12 cellular contexts compared by ENCODE assay signal in the genomic region with DNA sequence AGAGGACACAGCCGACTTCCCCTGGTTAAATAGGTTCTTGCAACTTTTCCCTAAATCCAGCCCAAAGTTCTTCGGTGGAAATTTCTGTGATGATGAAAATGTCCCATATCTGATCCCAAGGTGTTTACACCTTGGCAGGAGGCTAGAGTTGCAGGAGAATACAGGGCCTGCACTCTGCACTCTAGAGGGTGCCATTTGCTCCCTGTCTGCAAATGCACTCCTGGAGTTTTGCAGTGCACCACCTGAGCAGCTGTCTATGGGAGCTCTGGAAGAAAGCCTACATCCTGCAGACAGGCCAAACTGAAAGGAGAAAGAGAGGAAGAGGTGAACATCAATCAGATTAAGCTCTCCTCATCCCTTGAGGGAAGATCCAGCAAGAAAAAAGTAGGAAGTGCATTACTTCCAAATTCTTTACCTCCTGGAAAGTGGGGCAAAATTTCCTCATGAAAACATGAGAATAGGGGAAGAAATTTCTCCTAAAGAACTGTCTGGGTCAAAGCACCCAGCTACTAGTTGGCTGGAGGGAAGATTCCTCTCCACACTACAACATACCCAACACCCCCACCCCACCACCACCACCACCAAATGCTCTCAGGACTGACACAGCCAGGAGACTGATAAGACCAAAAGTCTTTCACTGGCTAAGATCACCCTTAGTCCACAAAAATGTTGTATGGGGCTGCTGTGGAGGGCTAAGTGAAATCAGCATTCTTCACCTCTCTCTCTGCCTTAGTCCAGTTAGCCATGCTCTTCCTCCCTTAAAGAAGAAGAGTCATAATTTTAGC.
DNase-seq lines count a peak whose midpoint lies in the region; ATAC-seq, FAIRE-seq and TF ChIP-seq lines count a peak whose summit lies in the region.
"Had no signal": no experiment of that assay in that cellular context is flagged by ENCODE, and none has a peak within 500 bp of the region (broad histone marks: within the 10 kb centered on the region; RNA-seq: fewer than 3 reads in every experiment).

No MANE protein-coding gene starts in this region.

- no TSS peak for BruUV-seq in HCT116 (replicated peaks; lab: Mats Ljungman, UMichigan)
- BruUV-seq in Panc1 (replicated peaks; lab: Mats Ljungman, UMichigan) = no TSS peak

- no peaks in the 10 kb centered on the region for H4K20me1 ChIP-seq in HCT116 (ENCODE audit: insufficient read depth)

- peak overlapping the region; percentile 68 for H3K14ac ChIP-seq in trophoblast cell (ENCODE audit: low read length)

- H4K12ac ChIP-seq in trophoblast cell (ENCODE audit: low read depth, low read length) = no peak overlapping the region

- DNase-seq in HCT116 (ENCODE audit: low read depth, low spot score) (no peak), Panc1 (ENCODE audit: low read depth, low spot score) (no peak), fibroblast of the aortic adventitia (ENCODE audit: low read depth) (peak; percentile 57), trophoblast cell (peak; percentile 86 to 92), inferior parietal cortex (ENCODE audit: extremely low spot score) (no peak), pancreas (no peak)
- DNase-seq: activated CD4-positive, alpha-beta T cell treated with anti-CD3 and anti-CD28 coated beads for 48 hours; Calu3; naive thymus-derived CD4-positive, alpha-beta T cell; spleen had no signal

- H3K23ac ChIP-seq in trophoblast cell (ENCODE audit: low read length) = no peak overlapping the region

- peak overlapping the region; percentile 85 for H3K18ac ChIP-seq in trophoblast cell (ENCODE audit: low read length)

- RAD21 ChIA-PET in HCT116 (lab: Charles Lee; ENCODE audit: low non-redundant PET in 1 of 2, low total read pairs in 2 of 2, uncharacterized antibody in 2 of 2, unreplicated experiment in 2 of 2) = interaction anchor here in 1 of 2 experiments (0.6 kb wide), 1 partner anchor 103 kb away, joined by 3 read pairs; no protein-coding TSS in a partner anchor

- H3K9me3 ChIP-seq in HCT116 (ENCODE audit: control insufficient read depth in 1 of 2, insufficient read depth in 1 of 2, low read depth in 1 of 2, low read length in 2 of 2) (no peaks in the 10 kb centered on the region), Panc1 (ENCODE audit: control insufficient read depth, insufficient read depth, low read depth, low read length) (no peaks in the 10 kb centered on the region), trophoblast cell (ENCODE audit: insufficient read depth, low read depth, low read length) (no peaks in the 10 kb centered on the region), pancreas (no peaks in the 10 kb centered on the region)
- H3K9me3 ChIP-seq: spleen, thoracic aorta had no signal

- FAIRE-seq in pancreas (lab: Jason Lieb, UNC) = no peak

- H2BK12ac ChIP-seq in trophoblast cell (ENCODE audit: low read length) = peak overlapping the region; percentile 95

- H3K9ac ChIP-seq in HCT116 (ENCODE audit: low read length) = no peak overlapping the region
- no peak overlapping the region for H3K9ac ChIP-seq in trophoblast cell (ENCODE audit: low read length)

- H2BK120ac ChIP-seq in trophoblast cell (ENCODE audit: insufficient read depth, low read length, poor library complexity) = peak overlapping the region; percentile 92

- peak; percentile 63 for ATAC-seq in HCT116
- ATAC-seq in Panc1 = peak; percentile 61
- ATAC-seq in GM21619 (IDR thresholded peaks at IDR 0.05; ENCODE audit: unreplicated experiment) = no peak
- ATAC-seq in pancreas = no peak
- ATAC-seq: naive thymus-derived CD4-positive, alpha-beta T cell had no signal

- peak overlapping the region; percentile 99 for H2BK5ac ChIP-seq in trophoblast cell (ENCODE audit: low read depth, low read length, poor library complexity)

- H2AFZ ChIP-seq in HCT116 (ENCODE audit: low read depth, low read length, poor library complexity, severe bottlenecking) (no peak overlapping the region), trophoblast cell (ENCODE audit: insufficient read depth, low read length, poor library complexity) (no peak overlapping the region)

- TF ChIP-seq POLR2A in HCT116 (IDR thresholded peaks at IDR 0.05; ENCODE audit: borderline replicate concordance, extremely low read depth, insufficient read depth, insufficient read length) = no peak

- H4K8ac ChIP-seq in trophoblast cell (ENCODE audit: low read depth, low read length) = peak overlapping the region; percentile 68

- intact Hi-C loops in HCT116 (cut with micrococcal nuclease) = no loop called here
- intact Hi-C loops in Panc1 (cut with micrococcal nuclease; ENCODE audit: unreplicated experiment) = loop anchor here (2.0 to 10.0 kb wide), 3 partner anchors 90 to 608 kb away; no protein-coding TSS in a partner anchor
- intact Hi-C loops in pancreas (cut with DNase I) = no loop called here

- H3K36me3 ChIP-seq in HCT116 (ENCODE audit: control insufficient read depth in 1 of 2, insufficient read depth in 2 of 2, low read length in 2 of 2) = no peaks in the 10 kb centered on the region
- H3K36me3 ChIP-seq in Panc1 (ENCODE audit: control insufficient read depth, insufficient read depth, low read length) = no peaks in the 10 kb centered on the region
- H3K36me3 ChIP-seq in trophoblast cell (ENCODE audit: control insufficient read depth in 1 of 2, insufficient read depth in 2 of 2, low read length in 2 of 2) = no peaks in the 10 kb centered on the region
- no peaks in the 10 kb centered on the region for H3K36me3 ChIP-seq in pancreas
- H3K36me3 ChIP-seq: spleen, thoracic aorta had no signal

- H3K4me1 ChIP-seq in HCT116 (ENCODE audit: control insufficient read depth in 1 of 2, insufficient read depth in 2 of 2, low read length in 2 of 2) (no peaks in the 10 kb centered on the region), Panc1 (ENCODE audit: control insufficient read depth, insufficient read depth, low read length) (peaks cover 50% of the 10 kb centered on the region), trophoblast cell (ENCODE audit: control insufficient read depth in 1 of 2, insufficient read depth in 2 of 2, low read length in 2 of 2) (peaks cover 18 to 30% of the 10 kb centered on the region in 2 experiments), pancreas (no peaks in the 10 kb centered on the region)
- H3K4me1 ChIP-seq: spleen had no signal

- peak overlapping the region; percentile 92 for H4K91ac ChIP-seq in trophoblast cell (ENCODE audit: low read depth, low read length)

- POLR2A ChIA-PET in HCT116 (lab: Charles Lee) = no interaction called here
- POLR2A ChIA-PET in Panc1 (lab: Charles Lee) = no interaction called here

- CTCF ChIA-PET in HCT116 (lab: Charles Lee) = interaction anchor here (1.0 kb wide), 1 partner anchor 104 kb away, joined by 3 read pairs; no protein-coding TSS in a partner anchor
- CTCF ChIA-PET in Panc1 (lab: Charles Lee) = no interaction called here

- no CpG with 5 or more reads among the region's 2 CpGs for WGBS in trophoblast cell (ENCODE audit: extremely low coverage, insufficient coverage, insufficient read length)
- WGBS in pancreas, 2 donors = 52 to 58% methylated on average over 2 of the region's 2 CpGs

- H3K27ac ChIP-seq in HCT116 (ENCODE audit: low read depth, low read length) = no peak overlapping the region
- peak overlapping the region; percentile 95 for H3K27ac ChIP-seq in Panc1 (ENCODE audit: low read length)
- H3K27ac ChIP-seq in trophoblast cell (ENCODE audit: low read depth, low read length) = peak overlapping the region; percentile 98
- no peak overlapping the region for H3K27ac ChIP-seq in pancreas
- H3K27ac ChIP-seq: spleen, thoracic aorta had no signal

- peaks cover 54% of the 10 kb centered on the region for H3K79me1 ChIP-seq in trophoblast cell (ENCODE audit: low read length)

- H2AK5ac ChIP-seq in trophoblast cell (ENCODE audit: low read length) = peak overlapping the region; percentile 77

- peak; percentile 60 for TF ChIP-seq RAD21 in HCT116 (IDR thresholded peaks at IDR 0.05; ENCODE audit: low read depth)

- H3K4me3 ChIP-seq in HCT116 (replicated peaks in 1 of 2; ENCODE audit: low read depth in 1 of 2, low read length in 2 of 2) = no peak overlapping the region
- no peak overlapping the region for H3K4me3 ChIP-seq in Panc1 (ENCODE audit: low read depth in 2 of 2, low read length in 2 of 2)
- no peak overlapping the region for H3K4me3 ChIP-seq in fibroblast of the aortic adventitia (ENCODE audit: low read depth, low read length)
- no peak overlapping the region for H3K4me3 ChIP-seq in trophoblast cell (ENCODE audit: low read depth, low read length)
- H3K4me3 ChIP-seq in pancreas = no peak overlapping the region
- H3K4me3 ChIP-seq: spleen, thoracic aorta had no signal

- H3K4ac ChIP-seq in trophoblast cell (ENCODE audit: low read depth, low read length) = peak overlapping the region; percentile 60

- TF ChIP-seq CTCF in HCT116 (IDR thresholded peaks at IDR 0.05 in 2 of 3, conservative IDR thresholded peaks at IDR 0.05 in 1 of 3; ENCODE audit: borderline replicate concordance in 1 of 3, insufficient read depth in 1 of 3, low read depth in 2 of 3, low read length in 2 of 3) (peak; percentile 19 to 31 (median 30); a peak in 2 of 6 replicates), Panc1 (IDR thresholded peaks at IDR 0.05) (peak; percentile 72), fibroblast of the aortic adventitia (IDR thresholded peaks at IDR 0.05; ENCODE audit: insufficient read depth, low read length) (no peak), pancreas (IDR thresholded peaks at IDR 0.05) (no peak)

- in situ Hi-C loops in Panc1 (cut with HindIII; ENCODE audit: low pct_unique_long_range_greater_than_20kb, low sequenced_read_pairs) = no loop called here

- no peaks in the 10 kb centered on the region for H3K79me2 ChIP-seq in HCT116 (ENCODE audit: insufficient read depth, low read length)
- H3K79me2 ChIP-seq in trophoblast cell (ENCODE audit: control insufficient read depth, insufficient read depth, low read length, poor library complexity) = peaks cover 7% of the 10 kb centered on the region

- H3K27me3 ChIP-seq in HCT116 (ENCODE audit: insufficient read depth, low read length) (0 out of 2 replicates have a peak, but pooled peaks cover 20% of the 10 kb centered on the region), Panc1 (ENCODE audit: control insufficient read depth, insufficient read depth, low read length) (no peaks in the 10 kb centered on the region), trophoblast cell (ENCODE audit: insufficient read depth, low read length) (no peaks in the 10 kb centered on the region), pancreas (no peaks in the 10 kb centered on the region)

- H3K4me2 ChIP-seq in HCT116 (ENCODE audit: low read length) (no peak overlapping the region), trophoblast cell (ENCODE audit: low read length) (no peak overlapping the region)

- no peaks in the 10 kb centered on the region for H3K9me2 ChIP-seq in HCT116 (ENCODE audit: insufficient read depth)

TF ChIP-seq in HCT116, 20 proteins besides CTCF, POLR2A, EP300 and RAD21 (continues in another document):
- no peak for TF ChIP-seq YY1 (IDR thresholded peaks at IDR 0.05; ENCODE audit: extremely low read depth, insufficient replicate concordance, low read depth, low read length)
- no peak for TF ChIP-seq EGR1 (IDR thresholded peaks at IDR 0.05; ENCODE audit: low read depth)
- TF ChIP-seq POLR2AphosphoS5 (IDR thresholded peaks at IDR 0.05; ENCODE audit: low read depth, low read length) = no peak
- no peak for TF ChIP-seq ZNF274 (IDR thresholded peaks at IDR 0.05; ENCODE audit: low read depth, low read length)

Comparison
In these comparisons a context has a peak if more than half of its experiments do, and no peak if none do; other contexts are left out.
1. ATAC-seq: peak in HCT116 (single experiment) and Panc1 (single experiment); none in GM21619 (single experiment) and pancreas (0 of 4).
2. DNase-seq: peak in fibroblast of the aortic adventitia (single experiment) and trophoblast cell (2 of 2); none in HCT116 (single experiment), Panc1 (single experiment), inferior parietal cortex (single experiment) and pancreas (0 of 6).
3. H3K27ac ChIP-seq: peak in Panc1 (single experiment) and trophoblast cell (single experiment); none in HCT116 (single experiment) and pancreas (0 of 4).
4. CTCF ChIP-seq: peak in HCT116 (3 of 3) and Panc1 (single experiment); none in fibroblast of the aortic adventitia (single experiment) and pancreas (0 of 4).